ENCODE assay signal across 8 cellular contexts in the genomic region with DNA sequence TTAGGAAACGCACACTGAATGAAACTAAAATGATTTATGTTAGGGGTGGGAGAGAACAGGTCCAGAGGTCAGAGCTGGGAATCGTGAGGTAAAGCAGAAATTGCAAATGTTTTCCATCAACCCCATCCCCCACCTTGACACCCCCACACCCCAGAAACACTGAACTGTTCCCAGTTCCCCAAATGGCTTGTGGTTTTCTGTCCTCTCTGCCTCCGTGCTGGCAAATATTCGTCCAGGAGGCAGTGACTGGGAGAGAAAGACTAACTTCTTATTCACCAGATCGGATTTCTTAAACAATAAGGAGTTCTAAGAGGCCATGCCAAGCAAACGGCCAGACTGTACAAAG. TPM values are rescaled to one million over a fixed set of nuclear protein-coding genes. Genes with fewer than 3 reads are reported as not detected.
DNase-seq lines count a peak whose midpoint lies in the region; ATAC-seq lines count a peak whose summit lies in the region.

No MANE protein-coding gene starts in this region.

- H3K4me3 ChIP-seq in iPS-18a (ENCODE audit: low read length) = peak overlapping the region; percentile 86

- peaks cover 14% of the 10 kb centered on the region for H3K27me3 ChIP-seq in iPS-18a (ENCODE audit: control insufficient read depth, insufficient read depth, low read length)

- peaks cover 8 to 9% of the 10 kb centered on the region in 2 donors for H3K27me3 Mint-ChIP-seq in stimulated activated naive B cell treated with anti-CD40 and anti-IgM and Interleukin-4, amounts not matched to agents 10 μg/mL and 1 μg/mL and 100 μg/mL, for 72 hours

- H3K27ac ChIP-seq in iPS-18a (ENCODE audit: low read length) = no peak overlapping the region

- H3K4me3 Mint-ChIP-seq in stimulated activated naive B cell treated with anti-CD40 and anti-IgM and Interleukin-4, amounts not matched to agents 10 μg/mL and 1 μg/mL and 100 μg/mL, for 72 hours = peak overlapping the region; percentile 85 to 90

- peaks cover 30% of the 10 kb centered on the region for H3K4me1 ChIP-seq in iPS-18a (ENCODE audit: control insufficient read depth, low read depth, low read length)

- peak overlapping the region; percentile 71 for H3K9ac ChIP-seq in iPS-18a (ENCODE audit: low read length)

- ATAC-seq in HG02852 (IDR thresholded peaks at IDR 0.05; ENCODE audit: unreplicated experiment) (peak; percentile 0), GM21367 (IDR thresholded peaks at IDR 0.05; ENCODE audit: unreplicated experiment) (no peak), HG02840 (IDR thresholded peaks at IDR 0.05; ENCODE audit: low FRiP score, unreplicated experiment) (no peak)
- no peak for ATAC-seq in activated naive CD4-positive, alpha-beta T cell treated with anti-CD3 and anti-CD28 coated beads, Interleukin-2, amount 50 U/mL, for 72 hours
- ATAC-seq in stimulated activated naive B cell treated with anti-CD40 and anti-IgM and Interleukin-4, amounts not matched to agents 10 μg/mL and 1 μg/mL and 100 μg/mL, for 72 hours (replicated peaks) = no peak

- peak overlapping the region; percentile 78 to 84 for H3K27ac Mint-ChIP-seq in activated naive CD4-positive, alpha-beta T cell treated with anti-CD3 and anti-CD28 coated beads, Interleukin-2, amount 50 U/mL, for 72 hours
- H3K27ac Mint-ChIP-seq in stimulated activated naive B cell treated with anti-CD40 and anti-IgM and Interleukin-4, amounts not matched to agents 10 μg/mL and 1 μg/mL and 100 μg/mL, for 72 hours = peak overlapping the region; percentile 89

- H3K36me3 Mint-ChIP-seq in activated naive CD4-positive, alpha-beta T cell treated with anti-CD3 and anti-CD28 coated beads, Interleukin-2, amount 50 U/mL, for 72 hours = peaks cover 0 to 6% of the 10 kb centered on the region in 2 donors
- H3K36me3 Mint-ChIP-seq in stimulated activated naive B cell treated with anti-CD40 and anti-IgM and Interleukin-4, amounts not matched to agents 10 μg/mL and 1 μg/mL and 100 μg/mL, for 72 hours = peaks cover 13 to 30% of the 10 kb centered on the region in 2 donors

- H3K4me1 Mint-ChIP-seq in stimulated activated naive B cell treated with anti-CD40 and anti-IgM and Interleukin-4, amounts not matched to agents 10 μg/mL and 1 μg/mL and 100 μg/mL, for 72 hours = peaks cover 33 to 66% of the 10 kb centered on the region in 2 donors

- H3K36me3 ChIP-seq in iPS-18a (ENCODE audit: control insufficient read depth, low read depth, low read length) = no peaks in the 10 kb centered on the region

- no peaks in the 10 kb centered on the region for H3K9me3 ChIP-seq in iPS-18a (ENCODE audit: control insufficient read depth, low read depth, low read length)

- no peaks in the 10 kb centered on the region for H3K9me3 Mint-ChIP-seq in activated naive CD4-positive, alpha-beta T cell treated with anti-CD3 and anti-CD28 coated beads, Interleukin-2, amount 50 U/mL, for 72 hours
- no peaks in the 10 kb centered on the region for H3K9me3 Mint-ChIP-seq in stimulated activated naive B cell treated with anti-CD40 and anti-IgM and Interleukin-4, amounts not matched to agents 10 μg/mL and 1 μg/mL and 100 μg/mL, for 72 hours

- DNase-seq in activated naive CD4-positive, alpha-beta T cell treated with anti-CD3 and anti-CD28 coated beads, Interleukin-2, amount 50 U/mL, for 72 hours (ENCODE audit: low spot score in 2 of 2) = no peak
- DNase-seq in stimulated activated naive B cell treated with anti-CD40 and anti-IgM and Interleukin-4, amounts not matched to agents 10 μg/mL and 1 μg/mL and 100 μg/mL, for 72 hours = no peak
- DNase-seq in glomerular visceral epithelial cell (ENCODE audit: extremely low spot score) (no peak), NCI-H128 (lab: John Stamatoyannopoulos, UW; ENCODE audit: unreplicated experiment) (no peak)

RNA-seq across cellular contexts. Expression of a gene that starts 0.7 kb away (rescaled TPM):
- 1 to 10 TPM; 1.5 to 4.1 TPM for total RNA-seq in activated naive CD4-positive, alpha-beta T cell treated with anti-CD3 and anti-CD28 coated beads, Interleukin-2, amount 50 U/mL, for 72 hours

RNA-seq across cellular contexts. Expression of a gene that starts 19.7 kb away (rescaled TPM):
- 1 to 10 TPM in 1 of 2 donors, under 1 TPM in 1; 0.32 to 1.7 TPM for total RNA-seq in activated naive CD4-positive, alpha-beta T cell treated with anti-CD3 and anti-CD28 coated beads, Interleukin-2, amount 50 U/mL, for 72 hours

RNA-seq across cellular contexts. Expression of a gene that starts 41.9 kb away (rescaled TPM):
- total RNA-seq in activated naive CD4-positive, alpha-beta T cell treated with anti-CD3 and anti-CD28 coated beads, Interleukin-2, amount 50 U/mL, for 72 hours = 10 to 100 TPM in 1 of 2 donors, 1 to 10 TPM in 1; 3.1 to 20.9 TPM

RNA-seq across cellular contexts. Expression of a gene that starts 47.7 kb away (rescaled TPM):
- total RNA-seq in activated naive CD4-positive, alpha-beta T cell treated with anti-CD3 and anti-CD28 coated beads, Interleukin-2, amount 50 U/mL, for 72 hours = not detected
